In the genomic region with DNA sequence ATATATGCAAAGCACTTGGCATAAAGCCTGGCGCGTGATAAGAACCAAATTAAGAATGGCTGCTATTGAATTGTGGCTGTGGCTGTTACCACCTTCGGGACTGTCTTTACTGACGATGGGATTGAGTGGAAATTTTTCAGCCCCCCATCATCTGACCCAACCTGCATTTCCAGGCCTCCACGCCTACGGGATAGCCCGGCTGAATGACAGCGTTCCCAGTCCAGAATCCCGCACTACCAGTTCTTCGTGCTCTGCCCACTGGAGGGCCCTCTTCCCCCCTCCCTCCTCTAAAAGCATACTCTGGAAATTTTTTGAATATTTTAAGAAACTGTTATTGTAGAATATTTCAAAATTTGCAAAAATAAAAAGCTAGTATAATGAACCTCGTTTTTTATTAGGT, we compare ENCODE assay signal across 7 cellular contexts. TPM values are rescaled to one million over a fixed set of nuclear protein-coding genes. Genes with fewer than 3 reads are reported as not detected.
"Had no signal": no experiment of that assay in that cellular context is flagged by ENCODE, and none has a peak within 500 bp of the region (broad histone marks: within the 10 kb centered on the region; RNA-seq: fewer than 3 reads in every experiment).

No MANE protein-coding gene starts in this region.

- DNase-seq: head of caudate nucleus; natural killer cell; ovary; stimulated activated CD4-positive, alpha-beta T cell treated with anti-CD3 and anti-CD28 coated beads, Interleukin-15, amount 100 ng/mL, for 24 hours had no signal

- H3K4me3 Mint-ChIP-seq: dendritic cell treated with granulocyte-macrophage colony-stimulating factor and Interleukin-4, amounts not matched to agents 40 ng/mL and 50 ng/mL, for 4 days; natural killer cell had no signal

- ATAC-seq: natural killer cell, sciatic nerve had no signal

- H3K9me3 Mint-ChIP-seq: dendritic cell treated with granulocyte-macrophage colony-stimulating factor and Interleukin-4, amounts not matched to agents 40 ng/mL and 50 ng/mL, for 4 days; natural killer cell had no signal

- H3K27ac Mint-ChIP-seq: dendritic cell treated with granulocyte-macrophage colony-stimulating factor and Interleukin-4, amounts not matched to agents 40 ng/mL and 50 ng/mL, for 4 days; natural killer cell had no signal

- H3K4me1 Mint-ChIP-seq: natural killer cell had no signal

- H3K36me3 Mint-ChIP-seq: natural killer cell had no signal

RNA-seq across cellular contexts. Expression of a gene that starts 11.0 kb away (rescaled TPM):
- total RNA-seq: natural killer cell, sciatic nerve, ureter had no signal

RNA-seq across cellular contexts. Expression of a gene that starts 48.8 kb away (rescaled TPM):
- total RNA-seq: natural killer cell, ovary, sciatic nerve, ureter had no signal

RNA-seq across cellular contexts. Expression of a gene that starts 54.0 kb away (rescaled TPM):
- total RNA-seq: natural killer cell, ovary, sciatic nerve, ureter had no signal
